1 cellular context compared by ENCODE assay signal in the genomic region with DNA sequence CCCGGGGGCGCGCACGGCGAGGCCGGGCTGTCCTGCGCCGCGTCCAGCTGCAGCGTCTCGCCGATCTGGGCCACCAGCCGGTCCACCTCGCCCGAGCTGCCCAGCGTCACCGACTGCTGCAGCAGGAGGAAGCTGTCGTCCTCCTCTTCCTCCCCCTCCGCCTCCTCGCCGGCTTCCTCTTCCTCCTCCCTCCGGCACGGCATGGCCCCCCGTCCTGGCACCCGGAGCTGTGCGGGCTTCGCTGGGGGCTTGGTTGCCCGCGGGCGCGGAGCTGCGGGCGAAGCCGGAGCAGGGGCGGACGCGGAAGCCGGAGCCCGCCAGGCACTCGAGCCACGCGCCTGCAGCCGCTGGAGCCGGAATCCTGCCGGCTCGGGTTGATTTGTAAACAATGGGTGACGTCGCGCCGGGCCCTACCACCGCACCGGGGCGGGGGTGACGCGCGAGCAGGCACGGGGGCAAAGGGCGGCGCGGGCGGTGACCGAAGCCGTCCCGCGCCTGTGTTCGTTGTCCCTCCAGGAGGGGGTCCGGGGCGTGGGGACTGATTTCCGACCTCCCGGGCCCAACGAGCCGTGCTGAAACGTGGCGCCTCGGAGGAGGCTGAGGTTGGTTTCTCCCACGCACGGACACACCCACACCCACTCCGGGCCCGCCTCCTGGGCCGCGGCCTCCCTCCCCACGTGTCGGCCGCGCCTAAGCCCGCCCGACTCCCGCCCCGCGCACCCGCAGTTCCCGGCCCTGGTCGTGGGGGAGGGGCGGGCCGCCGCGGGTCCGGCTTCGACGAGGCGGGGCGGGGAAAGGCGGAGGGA.
A peak's percentile ranks its signal among the peaks of the same experiment; 100 is the strongest.
TF ChIP-seq lines count a peak whose summit lies in the region.

A gene with protein sequence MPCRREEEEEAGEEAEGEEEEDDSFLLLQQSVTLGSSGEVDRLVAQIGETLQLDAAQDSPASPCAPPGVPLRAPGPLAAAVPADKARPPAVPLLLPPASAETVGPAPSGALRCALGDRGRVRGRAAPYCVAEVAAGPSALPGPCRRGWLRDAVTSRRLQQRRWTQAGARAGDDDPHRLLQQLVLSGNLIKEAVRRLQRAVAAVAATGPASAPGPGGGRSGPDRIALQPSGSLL (minus strand): TSS at position 360 of the 806 bp plus-strand sequence. CDS start 157 bp downstream, at position 203.

TF ChIP-seq in H1, 55 proteins besides CTCF, POLR2A, EP300 and RAD21 (continues in another document):
- peak; percentile 75 to 84; a peak in 3 of 4 replicates for TF ChIP-seq HDAC2 (IDR thresholded peaks at IDR 0.05; ENCODE audit: borderline replicate concordance in 1 of 2, low read depth in 2 of 2, low read length in 2 of 2)
- TF ChIP-seq ASH2L (IDR thresholded peaks at IDR 0.05; ENCODE audit: low read length) = no peak
- TF ChIP-seq YY1 (IDR thresholded peaks at IDR 0.05; ENCODE audit: low read depth, low read length) = no peak
- TF ChIP-seq TAF1 (IDR thresholded peaks at IDR 0.05; ENCODE audit: low read depth, low read length) = peak; percentile 86
- TF ChIP-seq CHD1 (IDR thresholded peaks at IDR 0.05; ENCODE audit: low read depth, low read length) = peak; percentile 85
- no peak for TF ChIP-seq CTBP2 (IDR thresholded peaks at IDR 0.05; ENCODE audit: borderline replicate concordance, insufficient read depth, insufficient read length, low read length)
- TF ChIP-seq RFX5 (IDR thresholded peaks at IDR 0.05; ENCODE audit: borderline replicate concordance, low read depth, low read length) = no peak
- 0 out of 2 replicates have a peak, but pooled peaks have one; percentile 13 for TF ChIP-seq TEAD4 (IDR thresholded peaks at IDR 0.05; ENCODE audit: low read depth, low read length)
- TF ChIP-seq KDM5A (IDR thresholded peaks at IDR 0.05; ENCODE audit: low read length) = no peak
- no peak for TF ChIP-seq NANOG (IDR thresholded peaks at IDR 0.05; ENCODE audit: insufficient read depth, low read depth, low read length, poor library complexity, severe bottlenecking)
- no peak for TF ChIP-seq SP2 (IDR thresholded peaks at IDR 0.05; ENCODE audit: low read length)
- no peak for TF ChIP-seq FOSL1 (IDR thresholded peaks at IDR 0.05; ENCODE audit: insufficient read depth, low read depth, low read length)
- TF ChIP-seq SP1 (IDR thresholded peaks at IDR 0.05; ENCODE audit: low read depth, low read length) = 0 out of 2 replicates have a peak, but pooled peaks have one; percentile 12
- TF ChIP-seq GABPA (IDR thresholded peaks at IDR 0.05; ENCODE audit: borderline replicate concordance, insufficient read depth, low read length) = no peak; the same call in 1 of the 2 replicates
- TF ChIP-seq, protein P1, sequence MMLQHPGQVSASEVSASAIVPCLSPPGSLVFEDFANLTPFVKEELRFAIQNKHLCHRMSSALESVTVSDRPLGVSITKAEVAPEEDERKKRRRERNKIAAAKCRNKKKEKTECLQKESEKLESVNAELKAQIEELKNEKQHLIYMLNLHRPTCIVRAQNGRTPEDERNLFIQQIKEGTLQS (IDR thresholded peaks at IDR 0.05; ENCODE audit: insufficient read depth, low read depth, low read length) = no peak
- no peak for TF ChIP-seq CEBPB (IDR thresholded peaks at IDR 0.05; ENCODE audit: low read depth, low read length)
- TF ChIP-seq CBX8 (IDR thresholded peaks at IDR 0.05; ENCODE audit: borderline replicate concordance, low read depth, low read length) = no peak
- TF ChIP-seq TBP (IDR thresholded peaks at IDR 0.05; ENCODE audit: low read depth, low read length) = peak; percentile 78
- TF ChIP-seq BRCA1 (IDR thresholded peaks at IDR 0.05; ENCODE audit: low read depth, low read length) = no peak
- no peak for TF ChIP-seq POU5F1 (IDR thresholded peaks at IDR 0.05; ENCODE audit: low read depth, low read length)
- TF ChIP-seq CREB1 (IDR thresholded peaks at IDR 0.05) = peak; percentile 89
- TF ChIP-seq SAP30 (IDR thresholded peaks at IDR 0.05; ENCODE audit: insufficient read depth, insufficient replicate concordance, low read length) = no peak
- TF ChIP-seq, protein P2, sequence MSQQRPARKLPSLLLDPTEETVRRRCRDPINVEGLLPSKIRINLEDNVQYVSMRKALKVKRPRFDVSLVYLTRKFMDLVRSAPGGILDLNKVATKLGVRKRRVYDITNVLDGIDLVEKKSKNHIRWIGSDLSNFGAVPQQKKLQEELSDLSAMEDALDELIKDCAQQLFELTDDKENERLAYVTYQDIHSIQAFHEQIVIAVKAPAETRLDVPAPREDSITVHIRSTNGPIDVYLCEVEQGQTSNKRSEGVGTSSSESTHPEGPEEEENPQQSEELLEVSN (IDR thresholded peaks at IDR 0.05) = peak; percentile 72; the same call in 1 of the 2 replicates
- no peak for TF ChIP-seq RXRA (IDR thresholded peaks at IDR 0.05; ENCODE audit: insufficient read depth, low read depth, low read length)
- peak; percentile 91 for TF ChIP-seq JUND (IDR thresholded peaks at IDR 0.05; ENCODE audit: low read length)
- TF ChIP-seq CHD2 (IDR thresholded peaks at IDR 0.05; ENCODE audit: low read length) = 0 out of 2 replicates have a peak, but pooled peaks have one; percentile 30
- no peak for TF ChIP-seq SP4 (IDR thresholded peaks at IDR 0.05; ENCODE audit: low read length)
- no peak for TF ChIP-seq HDAC6 (IDR thresholded peaks at IDR 0.05; ENCODE audit: low read depth, low read length)
- TF ChIP-seq, protein P3, sequence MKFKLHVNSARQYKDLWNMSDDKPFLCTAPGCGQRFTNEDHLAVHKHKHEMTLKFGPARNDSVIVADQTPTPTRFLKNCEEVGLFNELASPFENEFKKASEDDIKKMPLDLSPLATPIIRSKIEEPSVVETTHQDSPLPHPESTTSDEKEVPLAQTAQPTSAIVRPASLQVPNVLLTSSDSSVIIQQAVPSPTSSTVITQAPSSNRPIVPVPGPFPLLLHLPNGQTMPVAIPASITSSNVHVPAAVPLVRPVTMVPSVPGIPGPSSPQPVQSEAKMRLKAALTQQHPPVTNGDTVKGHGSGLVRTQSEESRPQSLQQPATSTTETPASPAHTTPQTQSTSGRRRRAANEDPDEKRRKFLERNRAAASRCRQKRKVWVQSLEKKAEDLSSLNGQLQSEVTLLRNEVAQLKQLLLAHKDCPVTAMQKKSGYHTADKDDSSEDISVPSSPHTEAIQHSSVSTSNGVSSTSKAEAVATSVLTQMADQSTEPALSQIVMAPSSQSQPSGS (IDR thresholded peaks at IDR 0.05; ENCODE audit: low read length) = 0 out of 2 replicates have a peak, but pooled peaks have one; percentile 39
- TF ChIP-seq MAFK (IDR thresholded peaks at IDR 0.05; ENCODE audit: low read depth, low read length) = no peak
- no peak for TF ChIP-seq BCL11A (IDR thresholded peaks at IDR 0.05; ENCODE audit: low read depth in 2 of 2, low read length in 2 of 2)
- TF ChIP-seq, protein P4, sequence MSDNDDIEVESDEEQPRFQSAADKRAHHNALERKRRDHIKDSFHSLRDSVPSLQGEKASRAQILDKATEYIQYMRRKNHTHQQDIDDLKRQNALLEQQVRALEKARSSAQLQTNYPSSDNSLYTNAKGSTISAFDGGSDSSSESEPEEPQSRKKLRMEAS (IDR thresholded peaks at IDR 0.05) = peak; percentile 88
- no peak for TF ChIP-seq NRF1 (IDR thresholded peaks at IDR 0.05; ENCODE audit: low read depth, low read length)
- peak; percentile 10; the same call in 1 of the 2 replicates for TF ChIP-seq SRF (IDR thresholded peaks at IDR 0.05; ENCODE audit: low read depth, low read length)
- no peak for TF ChIP-seq KDM1A (IDR thresholded peaks at IDR 0.05; ENCODE audit: borderline replicate concordance, low read length)
- TF ChIP-seq EGR1 (IDR thresholded peaks at IDR 0.05; ENCODE audit: borderline replicate concordance, low read depth, low read length) = no peak
- no peak for TF ChIP-seq TCF12 (IDR thresholded peaks at IDR 0.05; ENCODE audit: low read depth, low read length)
- peak; percentile 13 to 75; a peak in 1 of 4 replicates for TF ChIP-seq SIN3A (conservative IDR thresholded peaks at IDR 0.05 in 1 of 2, IDR thresholded peaks at IDR 0.05 in 1 of 2; ENCODE audit: low read depth in 1 of 2, low read length in 2 of 2)
- peak; percentile 72 for TF ChIP-seq POLR2AphosphoS5 (IDR thresholded peaks at IDR 0.05; ENCODE audit: low read depth, low read length)
- no peak for TF ChIP-seq SIRT6 (IDR thresholded peaks at IDR 0.05; ENCODE audit: low read length)
- peak; percentile 50 for TF ChIP-seq TAF7 (optimal IDR thresholded peaks at IDR 0.05; ENCODE audit: borderline replicate concordance, low read depth, low read length)
- 0 out of 2 replicates have a peak, but pooled peaks have one; percentile 54 for TF ChIP-seq RBBP5 (IDR thresholded peaks at IDR 0.05; ENCODE audit: borderline replicate concordance, low read depth, low read length)
- TF ChIP-seq SIX5 (IDR thresholded peaks at IDR 0.05; ENCODE audit: low read depth, low read length) = no peak; the same call in 1 of the 2 replicates
- no peak for TF ChIP-seq KDM4A (IDR thresholded peaks at IDR 0.05; ENCODE audit: low read depth, low read length, severe bottlenecking)
- peak; percentile 32; the same call in 1 of the 2 replicates for TF ChIP-seq SUZ12 (IDR thresholded peaks at IDR 0.05; ENCODE audit: low read length)
- TF ChIP-seq EZH2 (IDR thresholded peaks at IDR 0.05; ENCODE audit: low read depth, low read length, severe bottlenecking) = no peak
- TF ChIP-seq GTF2F1 (IDR thresholded peaks at IDR 0.05; ENCODE audit: borderline replicate concordance, low read depth, low read length) = no peak
- TF ChIP-seq, protein P5, sequence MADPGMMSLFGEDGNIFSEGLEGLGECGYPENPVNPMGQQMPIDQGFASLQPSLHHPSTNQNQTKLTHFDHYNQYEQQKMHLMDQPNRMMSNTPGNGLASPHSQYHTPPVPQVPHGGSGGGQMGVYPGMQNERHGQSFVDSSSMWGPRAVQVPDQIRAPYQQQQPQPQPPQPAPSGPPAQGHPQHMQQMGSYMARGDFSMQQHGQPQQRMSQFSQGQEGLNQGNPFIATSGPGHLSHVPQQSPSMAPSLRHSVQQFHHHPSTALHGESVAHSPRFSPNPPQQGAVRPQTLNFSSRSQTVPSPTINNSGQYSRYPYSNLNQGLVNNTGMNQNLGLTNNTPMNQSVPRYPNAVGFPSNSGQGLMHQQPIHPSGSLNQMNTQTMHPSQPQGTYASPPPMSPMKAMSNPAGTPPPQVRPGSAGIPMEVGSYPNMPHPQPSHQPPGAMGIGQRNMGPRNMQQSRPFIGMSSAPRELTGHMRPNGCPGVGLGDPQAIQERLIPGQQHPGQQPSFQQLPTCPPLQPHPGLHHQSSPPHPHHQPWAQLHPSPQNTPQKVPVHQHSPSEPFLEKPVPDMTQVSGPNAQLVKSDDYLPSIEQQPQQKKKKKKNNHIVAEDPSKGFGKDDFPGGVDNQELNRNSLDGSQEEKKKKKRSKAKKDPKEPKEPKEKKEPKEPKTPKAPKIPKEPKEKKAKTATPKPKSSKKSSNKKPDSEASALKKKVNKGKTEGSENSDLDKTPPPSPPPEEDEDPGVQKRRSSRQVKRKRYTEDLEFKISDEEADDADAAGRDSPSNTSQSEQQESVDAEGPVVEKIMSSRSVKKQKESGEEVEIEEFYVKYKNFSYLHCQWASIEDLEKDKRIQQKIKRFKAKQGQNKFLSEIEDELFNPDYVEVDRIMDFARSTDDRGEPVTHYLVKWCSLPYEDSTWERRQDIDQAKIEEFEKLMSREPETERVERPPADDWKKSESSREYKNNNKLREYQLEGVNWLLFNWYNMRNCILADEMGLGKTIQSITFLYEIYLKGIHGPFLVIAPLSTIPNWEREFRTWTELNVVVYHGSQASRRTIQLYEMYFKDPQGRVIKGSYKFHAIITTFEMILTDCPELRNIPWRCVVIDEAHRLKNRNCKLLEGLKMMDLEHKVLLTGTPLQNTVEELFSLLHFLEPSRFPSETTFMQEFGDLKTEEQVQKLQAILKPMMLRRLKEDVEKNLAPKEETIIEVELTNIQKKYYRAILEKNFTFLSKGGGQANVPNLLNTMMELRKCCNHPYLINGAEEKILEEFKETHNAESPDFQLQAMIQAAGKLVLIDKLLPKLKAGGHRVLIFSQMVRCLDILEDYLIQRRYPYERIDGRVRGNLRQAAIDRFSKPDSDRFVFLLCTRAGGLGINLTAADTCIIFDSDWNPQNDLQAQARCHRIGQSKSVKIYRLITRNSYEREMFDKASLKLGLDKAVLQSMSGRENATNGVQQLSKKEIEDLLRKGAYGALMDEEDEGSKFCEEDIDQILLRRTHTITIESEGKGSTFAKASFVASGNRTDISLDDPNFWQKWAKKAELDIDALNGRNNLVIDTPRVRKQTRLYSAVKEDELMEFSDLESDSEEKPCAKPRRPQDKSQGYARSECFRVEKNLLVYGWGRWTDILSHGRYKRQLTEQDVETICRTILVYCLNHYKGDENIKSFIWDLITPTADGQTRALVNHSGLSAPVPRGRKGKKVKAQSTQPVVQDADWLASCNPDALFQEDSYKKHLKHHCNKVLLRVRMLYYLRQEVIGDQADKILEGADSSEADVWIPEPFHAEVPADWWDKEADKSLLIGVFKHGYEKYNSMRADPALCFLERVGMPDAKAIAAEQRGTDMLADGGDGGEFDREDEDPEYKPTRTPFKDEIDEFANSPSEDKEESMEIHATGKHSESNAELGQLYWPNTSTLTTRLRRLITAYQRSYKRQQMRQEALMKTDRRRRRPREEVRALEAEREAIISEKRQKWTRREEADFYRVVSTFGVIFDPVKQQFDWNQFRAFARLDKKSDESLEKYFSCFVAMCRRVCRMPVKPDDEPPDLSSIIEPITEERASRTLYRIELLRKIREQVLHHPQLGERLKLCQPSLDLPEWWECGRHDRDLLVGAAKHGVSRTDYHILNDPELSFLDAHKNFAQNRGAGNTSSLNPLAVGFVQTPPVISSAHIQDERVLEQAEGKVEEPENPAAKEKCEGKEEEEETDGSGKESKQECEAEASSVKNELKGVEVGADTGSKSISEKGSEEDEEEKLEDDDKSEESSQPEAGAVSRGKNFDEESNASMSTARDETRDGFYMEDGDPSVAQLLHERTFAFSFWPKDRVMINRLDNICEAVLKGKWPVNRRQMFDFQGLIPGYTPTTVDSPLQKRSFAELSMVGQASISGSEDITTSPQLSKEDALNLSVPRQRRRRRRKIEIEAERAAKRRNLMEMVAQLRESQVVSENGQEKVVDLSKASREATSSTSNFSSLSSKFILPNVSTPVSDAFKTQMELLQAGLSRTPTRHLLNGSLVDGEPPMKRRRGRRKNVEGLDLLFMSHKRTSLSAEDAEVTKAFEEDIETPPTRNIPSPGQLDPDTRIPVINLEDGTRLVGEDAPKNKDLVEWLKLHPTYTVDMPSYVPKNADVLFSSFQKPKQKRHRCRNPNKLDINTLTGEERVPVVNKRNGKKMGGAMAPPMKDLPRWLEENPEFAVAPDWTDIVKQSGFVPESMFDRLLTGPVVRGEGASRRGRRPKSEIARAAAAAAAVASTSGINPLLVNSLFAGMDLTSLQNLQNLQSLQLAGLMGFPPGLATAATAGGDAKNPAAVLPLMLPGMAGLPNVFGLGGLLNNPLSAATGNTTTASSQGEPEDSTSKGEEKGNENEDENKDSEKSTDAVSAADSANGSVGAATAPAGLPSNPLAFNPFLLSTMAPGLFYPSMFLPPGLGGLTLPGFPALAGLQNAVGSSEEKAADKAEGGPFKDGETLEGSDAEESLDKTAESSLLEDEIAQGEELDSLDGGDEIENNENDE (IDR thresholded peaks at IDR 0.05; ENCODE audit: insufficient replicate concordance, low read length) = no peak
- no peak for TF ChIP-seq CBX5 (IDR thresholded peaks at IDR 0.05; ENCODE audit: low read depth, low read length)
- peak; percentile 70 for TF ChIP-seq PHF8 (conservative IDR thresholded peaks at IDR 0.05; ENCODE audit: low read depth, low read length)
- peak; percentile 79 for TF ChIP-seq BACH1 (IDR thresholded peaks at IDR 0.05; ENCODE audit: low read length)
- no peak for TF ChIP-seq RNF2 (IDR thresholded peaks at IDR 0.05; ENCODE audit: borderline replicate concordance, low read depth, low read length, missing control alignments, poor library complexity, severe bottlenecking)
